2 cellular contexts compared by ENCODE assay signal in genomic region chr5:159620853-159621540, GRCh38.
TF ChIP-seq lines count a peak whose summit lies in the region.

No MANE protein-coding gene starts in this region.

TF ChIP-seq in SK-N-SH treated with all-trans-retinoic acid at 6 μM for 48 hours, 23 proteins besides CTCF, POLR2A, EP300 and RAD21 (continued from another document):
- no peak for TF ChIP-seq POU6F1 (CRISPR knock-in tag; IDR thresholded peaks at IDR 0.05; ENCODE audit: borderline replicate concordance, low read depth)
- no peak for TF ChIP-seq CREB5 (CRISPR knock-in tag; IDR thresholded peaks at IDR 0.05; ENCODE audit: low read depth)
- no peak for TF ChIP-seq BACH2 (CRISPR knock-in tag; IDR thresholded peaks at IDR 0.05; ENCODE audit: borderline replicate concordance)
- TF ChIP-seq ZNF565 (CRISPR knock-in tag; conservative IDR thresholded peaks at IDR 0.05; ENCODE audit: low read depth) = no peak
- no peak for TF ChIP-seq ZC3H10 (CRISPR knock-in tag; IDR thresholded peaks at IDR 0.05)
- TF ChIP-seq ZNF70 (CRISPR knock-in tag; IDR thresholded peaks at IDR 0.05) = no peak
- TF ChIP-seq ARNTL (CRISPR knock-in tag; IDR thresholded peaks at IDR 0.05; ENCODE audit: borderline replicate concordance, low read depth) = no peak
- TF ChIP-seq CSRNP3 (CRISPR knock-in tag; IDR thresholded peaks at IDR 0.05) = no peak
- no peak for TF ChIP-seq TCF4 (CRISPR knock-in tag; IDR thresholded peaks at IDR 0.05; ENCODE audit: borderline replicate concordance)
- no peak for TF ChIP-seq SNAI2 (CRISPR knock-in tag; IDR thresholded peaks at IDR 0.05)
- no peak for TF ChIP-seq ZFP3 (CRISPR knock-in tag; IDR thresholded peaks at IDR 0.05)
- TF ChIP-seq ZFP30 (CRISPR knock-in tag; IDR thresholded peaks at IDR 0.05) = no peak
- TF ChIP-seq RARB (CRISPR knock-in tag; IDR thresholded peaks at IDR 0.05) = no peak
- no peak for TF ChIP-seq GLIS3 (CRISPR knock-in tag; IDR thresholded peaks at IDR 0.05)
- no peak for TF ChIP-seq OSR1 (CRISPR knock-in tag; IDR thresholded peaks at IDR 0.05)
- TF ChIP-seq PATZ1 (CRISPR knock-in tag; IDR thresholded peaks at IDR 0.05; ENCODE audit: borderline replicate concordance) = no peak
TF ChIP-seq in SK-N-SH treated with all-trans-retinoic acid at 6 μM for 48 hours: peak in this region for 0.

TF ChIP-seq in SK-N-SH, 30 proteins besides CTCF, POLR2A, EP300 and RAD21 (continued from another document):
- TF ChIP-seq MAX (IDR thresholded peaks at IDR 0.05; ENCODE audit: low read depth) (no peak), FOXM1 (IDR thresholded peaks at IDR 0.05; ENCODE audit: low read depth) (no peak)
TF ChIP-seq in SK-N-SH: peak in this region for 0.
